ENCODE assay signal across 1 cellular context in genomic region chr11:125105921-125106320, GRCh38.
A peak's percentile ranks its signal among the peaks of the same experiment; 100 is the strongest.
TF ChIP-seq lines count a peak whose summit lies in the region.

No MANE protein-coding gene starts in this region.

TF ChIP-seq in H1, 55 proteins besides CTCF, POLR2A, EP300 and RAD21:
- TF ChIP-seq EZH2 (IDR thresholded peaks at IDR 0.05; ENCODE audit: low read depth, low read length, severe bottlenecking) = no peak
- peak; percentile 47; the same call in 1 of the 2 replicates for TF ChIP-seq CEBPB (IDR thresholded peaks at IDR 0.05; ENCODE audit: low read depth, low read length)
